Comparison of ENCODE assay signal across 32 cellular contexts in the genomic region with DNA sequence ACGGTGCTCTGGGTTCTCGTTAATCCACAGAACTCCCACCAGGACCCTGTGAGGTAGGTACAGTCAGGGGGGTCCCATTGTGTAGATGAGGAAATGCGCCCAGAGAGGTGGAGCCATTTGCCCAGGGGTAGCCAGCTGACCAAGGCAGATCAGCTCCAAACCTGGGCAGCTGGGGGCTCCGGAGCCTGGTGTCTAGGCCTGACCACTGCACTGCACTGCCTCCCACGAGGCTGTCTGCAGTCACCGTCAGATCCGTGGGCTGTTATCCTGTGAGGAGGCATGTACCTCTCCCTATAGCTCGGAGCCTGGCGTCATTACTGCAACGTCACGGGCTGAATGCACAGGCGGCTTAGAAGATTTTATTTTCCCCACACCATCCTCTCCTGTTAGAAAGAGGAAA.
"Had no signal": no experiment of that assay in that cellular context is flagged by ENCODE, and none has a peak within 500 bp of the region (broad histone marks: within the 10 kb centered on the region; RNA-seq: fewer than 3 reads in every experiment).

No MANE protein-coding gene starts in this region.

- H3K4me1 Mint-ChIP-seq: activated CD4-positive, alpha-beta memory T cell treated with anti-CD3 and anti-CD28 coated beads, Interleukin-2, amount 10 ng/mL, durations not matched to agents 7 days and 5 days; activated CD8-positive, alpha-beta memory T cell treated with anti-CD3 and anti-CD28 coated beads, Interleukin-2, amount 10 ng/mL, durations not matched to agents 7 days and 5 days; activated naive CD4-positive, alpha-beta T cell treated with anti-CD3 and anti-CD28 coated beads, Interleukin-2, amount 10 ng/mL, durations not matched to agents 7 days and 5 days; activated naive CD8-positive, alpha-beta T cell treated with anti-CD3 and anti-CD28 coated beads, Interleukin-2, amount 50 U/mL, for 24 hours; brain had no signal

- H3K9me3 ChIP-seq: SJCRH30 had no signal

- H3K27me3 Mint-ChIP-seq: activated CD4-positive, alpha-beta memory T cell treated with anti-CD3 and anti-CD28 coated beads, Interleukin-2, amount 10 ng/mL, durations not matched to agents 7 days and 5 days; activated CD8-positive, alpha-beta memory T cell treated with anti-CD3 and anti-CD28 coated beads, Interleukin-2, amount 10 ng/mL, durations not matched to agents 7 days and 5 days; activated naive CD8-positive, alpha-beta T cell had no signal

- H3K36me3 Mint-ChIP-seq: activated CD8-positive, alpha-beta memory T cell treated with anti-CD3 and anti-CD28 coated beads, Interleukin-2, amount 10 ng/mL, durations not matched to agents 7 days and 5 days; activated naive CD4-positive, alpha-beta T cell treated with anti-CD3 and anti-CD28 coated beads, Interleukin-2, amount 10 ng/mL, durations not matched to agents 7 days and 5 days; activated naive CD8-positive, alpha-beta T cell; brain had no signal

- H3K4me3 ChIP-seq: PC-9, SJCRH30, SK-N-MC had no signal

- H3K27ac Mint-ChIP-seq: activated CD4-positive, alpha-beta memory T cell treated with anti-CD3 and anti-CD28 coated beads, Interleukin-2, amount 10 ng/mL, durations not matched to agents 7 days and 5 days; activated CD8-positive, alpha-beta memory T cell treated with anti-CD3 and anti-CD28 coated beads, Interleukin-2, amount 10 ng/mL, durations not matched to agents 7 days and 5 days; activated naive CD4-positive, alpha-beta T cell treated with anti-CD3 and anti-CD28 coated beads, Interleukin-2, amount 10 ng/mL, durations not matched to agents 7 days and 5 days; activated naive CD8-positive, alpha-beta T cell; activated naive CD8-positive, alpha-beta T cell treated with anti-CD3 and anti-CD28 coated beads, Interleukin-2, amount 50 U/mL, for 24 hours; brain had no signal

- H3K4me1 ChIP-seq: SJCRH30 had no signal

- ATAC-seq: activated CD8-positive, alpha-beta memory T cell treated with anti-CD3 and anti-CD28 coated beads, Interleukin-2, amount 10 ng/mL, durations not matched to agents 7 days and 5 days; activated naive CD8-positive, alpha-beta T cell treated with anti-CD3 and anti-CD28 coated beads, Interleukin-2, amount 50 U/mL, for 24 hours had no signal

- H3K27ac ChIP-seq: KMS-11, PC-9, SJCRH30, SK-N-MC, WERI-Rb-1 had no signal

- H3K4me3 Mint-ChIP-seq: activated CD4-positive, alpha-beta memory T cell treated with anti-CD3 and anti-CD28 coated beads, Interleukin-2, amount 10 ng/mL, durations not matched to agents 7 days and 5 days; activated CD8-positive, alpha-beta memory T cell treated with anti-CD3 and anti-CD28 coated beads, Interleukin-2, amount 10 ng/mL, durations not matched to agents 7 days and 5 days; activated naive CD4-positive, alpha-beta T cell treated with anti-CD3 and anti-CD28 coated beads, Interleukin-2, amount 10 ng/mL, durations not matched to agents 7 days and 5 days; activated naive CD8-positive, alpha-beta T cell; activated naive CD8-positive, alpha-beta T cell treated with anti-CD3 and anti-CD28 coated beads, Interleukin-2, amount 50 U/mL, for 24 hours; brain had no signal

- H3K9ac ChIP-seq: KMS-11 had no signal

- DNase-seq: activated CD4-positive, alpha-beta memory T cell treated with anti-CD3 and anti-CD28 coated beads, Interleukin-2, amount 10 ng/mL, durations not matched to agents 7 days and 5 days; activated CD4-positive, alpha-beta T cell treated with anti-CD3 and anti-CD28 coated beads for 1 hour; activated CD4-positive, alpha-beta T cell treated with anti-CD3 and anti-CD28 coated beads for 48 hours; activated CD4-positive, CD25-positive, alpha-beta regulatory T cell; activated CD8-positive, alpha-beta memory T cell treated with anti-CD3 and anti-CD28 coated beads, Interleukin-2, amount 10 ng/mL, durations not matched to agents 7 days and 5 days; activated CD8-positive, alpha-beta memory T cell treated with anti-CD3 and anti-CD28 coated beads, Interleukin-2, amount 50 U/mL, for 48 hours; activated effector memory CD4-positive, alpha-beta T cell treated with Interleukin-2 at 50 U/mL for 16 hours; activated naive CD4-positive, alpha-beta T cell treated with anti-CD3 and anti-CD28 coated beads, Interleukin-2, amount 10 ng/mL, durations not matched to agents 7 days and 5 days; activated naive CD8-positive, alpha-beta T cell treated with anti-CD3 and anti-CD28 coated beads, Interleukin-2, amount 50 U/mL, for 24 hours; activated T-cell treated with anti-CD3 and anti-CD28 coated beads, Interleukin-2, amount 50 U/mL, for 48 hours; anterior cingulate cortex; caudate nucleus; MM.1S; MV-4-11; NCI-H1092; NCI-H1436 treated with DMSO at 0.1 percent for 48 hours; NCI-H1694 treated with DMSO at 0.1 percent for 48 hours; NCI-H2029; NCI-H2171 treated with DMSO at 0.1 percent for 48 hours; NCI-H226; NCI-H526; NCI-H748 treated with DMSO at 0.1 percent for 48 hours; NK-92 treated with Interleukin-12 subunit alpha and Interleukin-12 subunit beta, amount 100 ng/mL, for 24 hours; PC-9; SHP77; SJCRH30; T1000; WERI-Rb-1 had no signal

- H3K27me3 ChIP-seq: SJCRH30 had no signal

- H3K36me3 ChIP-seq: SJCRH30, WERI-Rb-1 had no signal
